Comparison of ENCODE assay signal across 8 cellular contexts in the genomic region with DNA sequence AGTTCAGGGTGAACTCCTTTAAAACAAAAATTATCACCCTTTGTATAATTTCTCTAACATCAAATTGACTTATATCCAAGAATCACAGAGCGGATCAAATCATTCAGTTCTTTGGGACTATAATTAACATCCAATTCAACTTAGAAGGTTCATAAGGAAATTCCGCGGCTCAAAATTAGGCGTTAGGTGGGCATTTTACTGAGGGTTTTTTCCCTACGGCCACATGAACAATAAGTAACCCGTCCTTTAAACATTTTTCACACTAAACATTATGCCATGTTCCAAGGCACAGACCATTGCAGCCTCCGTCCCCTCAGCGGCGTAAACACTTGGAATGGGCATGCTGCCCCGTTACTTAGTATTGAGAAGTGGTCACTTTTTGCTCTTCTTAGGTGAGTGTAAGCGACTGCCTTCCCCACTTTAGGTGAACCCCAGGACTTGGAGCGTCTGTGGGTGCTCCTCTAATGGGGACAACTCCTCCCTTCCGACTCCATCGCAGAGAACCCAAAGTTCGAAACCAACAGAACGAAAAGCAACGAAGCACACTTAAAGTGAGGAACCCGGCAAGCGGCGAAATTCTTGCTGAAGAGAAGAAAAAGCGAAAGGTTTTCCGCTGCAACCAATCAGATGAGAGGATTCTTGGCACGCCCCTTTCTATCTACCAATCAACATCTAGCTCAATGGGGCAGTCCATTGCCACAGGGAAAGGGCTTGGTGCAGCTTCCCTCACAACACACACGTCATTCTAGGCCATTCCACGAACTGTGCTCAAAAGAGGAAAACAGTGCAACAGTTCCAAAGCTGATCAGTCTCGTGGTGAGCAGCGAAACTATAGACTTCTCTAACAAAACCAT. TPM values are rescaled to one million over a fixed set of nuclear protein-coding genes. Genes with fewer than 3 reads are reported as not detected.
DNase-seq lines count a peak whose midpoint lies in the region; ATAC-seq, FAIRE-seq and TF ChIP-seq lines count a peak whose summit lies in the region.

No MANE protein-coding gene starts in this region.

- H3K4me1 ChIP-seq in mononuclear cell (ENCODE audit: insufficient read depth, low read length): peaks cover 33% of the 10 kb centered on the region

- DNase-seq in Caki2 (ENCODE audit: low read depth): peak; percentile 98
- DNase-seq in HTR-8/SVneo (ENCODE audit: insufficient read length, low spot score): peak; percentile 94
- DNase-seq in NOMO-1 treated with DMSO at 0.1 percent for 48 hours (lab: John Stamatoyannopoulos, UW; ENCODE audit: unreplicated experiment): peak; percentile 99
- DNase-seq in activated CD8-positive, alpha-beta memory T cell treated with anti-CD3 and anti-CD28 coated beads, Interleukin-2, amount 50 U/mL, for 4 hours: peak; percentile 76
- DNase-seq in epithelial cell of esophagus (ENCODE audit: low read depth): peak; percentile 98
- peak; percentile 49 to 68 for DNase-seq in stimulated activated CD8-positive, alpha-beta memory T cell treated with anti-CD3 and anti-CD28 coated beads, Interleukin-2, amount 100 ng/mL, for 48 hours (ENCODE audit: low read depth in 2 of 2)

- TF ChIP-seq CTCF in epithelial cell of esophagus (IDR thresholded peaks at IDR 0.05; ENCODE audit: insufficient read depth, low read depth, low read length, missing control alignments): no peak

- H3K9me3 ChIP-seq in mononuclear cell (ENCODE audit: low read depth, low read length): no peaks in the 10 kb centered on the region

- in situ Hi-C loops in Caki2 (cut with HindIII; ENCODE audit: low pct_unique_long_range_greater_than_20kb, low sequenced_read_pairs): no loop called here

- peak; percentile 66 for ATAC-seq in GM21381 (IDR thresholded peaks at IDR 0.05; ENCODE audit: unreplicated experiment)

- H3K27me3 ChIP-seq in mononuclear cell (ENCODE audit: insufficient read depth, low read length): peaks cover 3% of the 10 kb centered on the region

- no peak for FAIRE-seq in HTR-8/SVneo (lab: Jason Lieb, UNC)

- H3K4me3 ChIP-seq in epithelial cell of esophagus (ENCODE audit: low read length) (peak overlapping the region; percentile 65), mononuclear cell (ENCODE audit: low read length) (peak overlapping the region; percentile 88)

RNA-seq across cellular contexts. Expression of gene SUCO, which starts 0.9 kb away (rescaled TPM):
- 4.2 and 8.9 TPM in 2 replicates for total RNA-seq in Caki2 (2014; rRNA removed; shearing (Covaris generic); ENCODE audit: low replicate concordance)
- 144 TPM for total RNA-seq in mononuclear cell

Comparison
In these comparisons a context has a peak if more than half of its experiments do, and no peak if none do; other contexts are left out.
1. Peak in every context shown above with its lines: DNase-seq, ATAC-seq and H3K4me3 ChIP-seq.
2. RNA of gene SUCO, which starts 0.9 kb away (total RNA-seq): 144 TPM in mononuclear cell (single experiment); 4.2 to 8.9 TPM in Caki2; every median in the first group is over 10 times any median in the second.